8 cellular contexts compared by ENCODE assay signal in the genomic region with DNA sequence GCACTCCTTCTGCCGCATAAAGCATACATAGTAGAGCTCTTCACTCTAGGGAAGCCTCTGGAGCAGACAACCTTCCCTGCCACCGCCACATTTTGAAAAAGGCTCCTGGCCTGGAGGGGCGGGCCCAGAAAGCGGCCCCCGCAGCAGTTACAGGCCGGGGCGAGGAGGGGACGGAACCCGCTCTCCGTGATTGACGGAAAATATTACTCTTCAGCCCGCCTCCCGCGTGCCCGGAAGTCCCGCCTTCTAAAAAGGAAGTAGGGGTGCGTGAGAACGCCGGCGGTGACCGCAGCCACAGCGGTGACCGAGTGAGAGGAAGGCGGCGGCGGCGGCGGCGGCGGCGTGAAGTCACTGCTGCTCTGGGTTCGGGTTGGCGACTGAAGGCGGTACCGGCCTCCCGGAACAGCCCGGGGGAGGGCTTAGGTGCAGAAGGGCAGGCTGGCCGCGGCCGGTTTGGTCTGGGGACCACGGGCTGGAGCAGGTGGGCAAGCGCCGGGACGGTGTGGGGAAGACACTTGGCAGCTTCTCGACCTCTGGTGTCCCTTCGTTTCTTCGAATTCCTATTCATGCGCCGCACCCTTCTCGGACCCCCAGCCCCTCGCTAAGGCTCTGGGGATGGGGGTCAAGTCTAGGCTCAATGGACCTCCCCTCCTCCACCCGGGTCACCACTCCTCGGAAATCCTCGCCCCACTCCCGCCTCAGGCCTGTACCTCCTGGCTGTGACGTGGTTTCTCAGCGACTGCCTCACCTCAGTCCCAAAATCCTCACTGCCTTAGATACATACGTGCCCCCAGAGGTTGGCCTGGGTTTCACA. TPM values are rescaled to one million over a fixed set of nuclear protein-coding genes. Genes with fewer than 3 reads are reported as not detected.
A peak's percentile ranks its signal among the peaks of the same experiment; 100 is the strongest.
DNase-seq lines count a peak whose midpoint lies in the region; TF ChIP-seq lines count a peak whose summit lies in the region.

A gene (plus strand): TSS at position 295 of the 814 bp plus-strand sequence. CDS start 729 bp downstream, outside the sequence.

- no peaks in the 10 kb centered on the region for H3K36me3 ChIP-seq in neural cell (ENCODE audit: insufficient read depth, low read length)
- peaks cover 8 to 25% (median 17%) of the 10 kb centered on the region in 4 donors for H3K36me3 ChIP-seq in stomach

- H3K27me3 ChIP-seq in neural cell (ENCODE audit: insufficient read depth, low read depth, low read length) = no peaks in the 10 kb centered on the region
- no peaks in the 10 kb centered on the region for H3K27me3 ChIP-seq in stomach

- 0 to 47% (median 4%) methylated on average over 25 to 58 of the region's 58 CpGs for WGBS in stomach, 5 donors

- H3K9me2 ChIP-seq in neural cell (ENCODE audit: insufficient read depth, low read length) = no peaks in the 10 kb centered on the region

- intact Hi-C loops in stomach (cut with DNase I; ENCODE audit: low total_unique reads) = no loop called here

- TF ChIP-seq RAD21 in neural cell (conservative IDR thresholded peaks at IDR 0.05) = no peak

- peak within 1 kb of the TSS; percentile 51 for H3K27ac ChIP-seq in neural cell (ENCODE audit: low read length)
- peak within 1 kb of the TSS; percentile 85 to 93 (median 87) for H3K27ac ChIP-seq in stomach

- DNase-seq in G401 (ENCODE audit: low spot score) (peak; percentile 88), H4 (ENCODE audit: low spot score) (peak; percentile 81), LoVo (ENCODE audit: low spot score) (peak; percentile 74), SHP77 treated with DMSO at 0.1 percent for 48 hours (lab: John Stamatoyannopoulos, UW) (peak; percentile 32), fibroblast of the aortic adventitia (ENCODE audit: low read depth) (peak; percentile 78), stomach (peak; percentile 85)
- DNase-seq in activated effector memory CD4-positive, alpha-beta T cell treated with anti-CD3 and anti-CD28 coated beads, Interleukin-2, amount 50 U/mL, for 16 hours = peak; percentile 94

- H4K20me1 ChIP-seq in neural cell (ENCODE audit: insufficient read depth) = no peaks in the 10 kb centered on the region

- peak within 1 kb of the TSS; percentile 82 for H3K4me3 ChIP-seq in fibroblast of the aortic adventitia (ENCODE audit: low read depth, low read length)
- peak within 1 kb of the TSS; percentile 81 for H3K4me3 ChIP-seq in neural cell (ENCODE audit: low read length)
- H3K4me3 ChIP-seq in stomach = peak within 1 kb of the TSS; percentile 56 to 65 (median 59)

- H3F3A ChIP-seq in neural cell (ENCODE audit: insufficient read depth, low read length, poor library complexity, severe bottlenecking) = no peaks in the 10 kb centered on the region

- peak; percentile 22 for TF ChIP-seq CTCF in fibroblast of the aortic adventitia (IDR thresholded peaks at IDR 0.05; ENCODE audit: insufficient read depth, low read length)
- no peak for TF ChIP-seq CTCF in neural cell (IDR thresholded peaks at IDR 0.05; ENCODE audit: poor library complexity, severe bottlenecking)
- no peak for TF ChIP-seq CTCF in stomach (IDR thresholded peaks at IDR 0.05)

- H3K9ac ChIP-seq in neural cell (ENCODE audit: low read length) = peak within 1 kb of the TSS; percentile 85

- TF ChIP-seq EP300 in neural cell (conservative IDR thresholded peaks at IDR 0.05; ENCODE audit: poor library complexity, severe bottlenecking) (no peak), stomach (IDR thresholded peaks at IDR 0.05) (no peak)

- H2AFZ ChIP-seq in neural cell (ENCODE audit: low read depth, low read length) = peak within 1 kb of the TSS; percentile 40

- peak within 1 kb of the TSS; percentile 65 for H3K4me2 ChIP-seq in neural cell (ENCODE audit: low read length)

- TF ChIP-seq POLR2A in stomach (IDR thresholded peaks at IDR 0.05) = no peak

- H3K79me2 ChIP-seq in neural cell (replicated peaks; ENCODE audit: insufficient read depth, low read length) = peaks cover 6% of the 10 kb centered on the region

- no peaks in the 10 kb centered on the region for H3K9me3 ChIP-seq in neural cell (ENCODE audit: low read length)
- H3K9me3 ChIP-seq in stomach = no peaks in the 10 kb centered on the region

- in situ Hi-C loops in G401 (cut with HindIII; ENCODE audit: low sequenced_read_pairs) = no loop called here

- peaks cover 0 to 32% (median 22%) of the 10 kb centered on the region in 4 donors for H3K4me1 ChIP-seq in stomach

TF ChIP-seq in neural cell, 6 proteins besides CTCF, POLR2A, EP300 and RAD21:
- TF ChIP-seq POLR2AphosphoS5 (IDR thresholded peaks at IDR 0.05) = peak; percentile 81
- TF ChIP-seq SMC3 (conservative IDR thresholded peaks at IDR 0.05; ENCODE audit: poor library complexity) = no peak
- peak; percentile 51 for TF ChIP-seq MXI1 (conservative IDR thresholded peaks at IDR 0.05; ENCODE audit: poor library complexity, severe bottlenecking)
- TF ChIP-seq TAF1 (IDR thresholded peaks at IDR 0.05; ENCODE audit: low read depth) = no peak

RNA-seq across cellular contexts. Expression of the gene that starts here (rescaled TPM):
- total RNA-seq in G401 (2014; rRNA removed; shearing (Covaris generic)) = 40.6 and 42.8 TPM in 2 replicates
- total RNA-seq in H4 (2014; rRNA removed; shearing (Covaris generic)) = 19.9 and 38.1 TPM in 2 replicates
- total RNA-seq in fibroblast of the aortic adventitia (ENCODE audit: low replicate concordance) (4.7 and 24.5 TPM in 2 replicates), stomach (10 to 100 TPM in 2 of 5 donors, 1 to 10 TPM in 3; 1.3 to 22.9 (median 8.5) TPM)
- polyA plus RNA-seq in neural cell (17.6 and 26.6 TPM in 2 replicates), stomach (10 to 100 TPM; 12.0 to 17.7 (median 16.5) TPM)
- 18.7 and 19.9 TPM in 2 replicates for polyA minus RNA-seq in neural cell

Comparison
In these comparisons a context has a peak if more than half of its experiments do, and no peak if none do; other contexts are left out.
1. Peak in every context shown above with its lines: DNase-seq, H3K4me3 ChIP-seq and H3K27ac ChIP-seq.
2. DNase-seq: peak in every context shown above with its lines; median percentile 94 in activated effector memory CD4-positive, alpha-beta T cell treated with anti-CD3 and anti-CD28 coated beads, Interleukin-2, amount 50 U/mL, for 16 hours; 88 in G401; 85 in stomach; 81 in H4; 78 in fibroblast of the aortic adventitia; 74 in LoVo; 32 in SHP77 treated with DMSO at 0.1 percent for 48 hours.